In genomic region chr11:32916361-32916760, GRCh38 we compare ENCODE assay signal across 8 cellular contexts.
"Had no signal": no experiment of that assay in that cellular context is flagged by ENCODE, and none has a peak within 500 bp of the region (broad histone marks: within the 10 kb centered on the region; RNA-seq: fewer than 3 reads in every experiment).

No MANE protein-coding gene starts in this region.

- ATAC-seq: GM23338, HepG2 had no signal

- H3K4me2 ChIP-seq: GM23338, KMS-11 had no signal

- H3K27ac ChIP-seq: KMS-11 had no signal

- DNase-seq: H9, HCEC 1CT, KBM-7 had no signal

- FAIRE-seq: H1, H54, HepG2 had no signal

- H3K9ac ChIP-seq: KMS-11 had no signal

- H3K4me3 ChIP-seq: GM23338 had no signal

- H2AFZ ChIP-seq: GM23338 had no signal
